In genomic region chr1:185080425-185080824, GRCh38 we compare ENCODE assay signal across 1 cellular context.
A peak's percentile ranks its signal among the peaks of the same experiment; 100 is the strongest.
TF ChIP-seq lines count a peak whose summit lies in the region.

No MANE protein-coding gene starts in this region.

TF ChIP-seq in K562, 482 proteins besides CTCF, POLR2A, EP300 and RAD21 (continued from another document and continues in another):
- TF ChIP-seq MNT (conservative IDR thresholded peaks at IDR 0.05) (0 out of 4 replicates have a peak, but pooled peaks of 1 of the 2 experiments have one; percentile 22), NFXL1 (CRISPR knock-in tag; IDR thresholded peaks at IDR 0.05) (no peak), NONO (IDR thresholded peaks at IDR 0.05; ENCODE audit: low read depth in 2 of 2, low read length in 1 of 2) (no peak), SLC30A9 (CRISPR knock-in tag; IDR thresholded peaks at IDR 0.05) (no peak), ZNF316 (IDR thresholded peaks at IDR 0.05) (peak; percentile 93), KDM4B (IDR thresholded peaks at IDR 0.05; ENCODE audit: borderline replicate concordance in 2 of 2, low read depth in 1 of 2) (no peak), HEY1 (CRISPR knock-in tag; IDR thresholded peaks at IDR 0.05; ENCODE audit: borderline replicate concordance) (no peak), E2F8 (IDR thresholded peaks at IDR 0.05; ENCODE audit: low read depth, partially characterized antibody) (no peak), CCNT2 (IDR thresholded peaks at IDR 0.05; ENCODE audit: borderline replicate concordance, extremely low read depth, insufficient read length, low read depth, low read length) (peak; percentile 43), NCOR1 (IDR thresholded peaks at IDR 0.05) (peak; percentile 58), JUNB (CRISPR knock-in tag; conservative IDR thresholded peaks at IDR 0.05) (no peak), E2F5 (CRISPR knock-in tag; IDR thresholded peaks at IDR 0.05) (no peak), PBX2 (CRISPR knock-in tag; IDR thresholded peaks at IDR 0.05; ENCODE audit: low read depth) (no peak), PBX2 (tag; conservative IDR thresholded peaks at IDR 0.05; ENCODE audit: low read depth) (no peak), ZNF324 (CRISPR knock-in tag; IDR thresholded peaks at IDR 0.05) (no peak), TAL1 (IDR thresholded peaks at IDR 0.05) (peak; percentile 59), BACH1 (tag; IDR thresholded peaks at IDR 0.05) (no peak), ATF1 (CRISPR knock-in tag; IDR thresholded peaks at IDR 0.05) (no peak), ATF1 (tag; IDR thresholded peaks at IDR 0.05) (no peak), MAFG (tag; conservative IDR thresholded peaks at IDR 0.05) (peak; percentile 94), CSDE1 (IDR thresholded peaks at IDR 0.05) (no peak), MIER1 (IDR thresholded peaks at IDR 0.05; ENCODE audit: low read depth) (no peak), ETS2 (tag; IDR thresholded peaks at IDR 0.05; ENCODE audit: borderline replicate concordance, poor library complexity, severe bottlenecking) (no peak), KLF6 (CRISPR knock-in tag; IDR thresholded peaks at IDR 0.05; ENCODE audit: borderline replicate concordance) (no peak), ZNF717 (CRISPR knock-in tag; IDR thresholded peaks at IDR 0.05) (no peak), NELFE (IDR thresholded peaks at IDR 0.05; ENCODE audit: insufficient read depth, insufficient read length) (no peak), ZNF699 (CRISPR knock-in tag; IDR thresholded peaks at IDR 0.05; ENCODE audit: insufficient replicate concordance) (no peak), THRAP3 (IDR thresholded peaks at IDR 0.05; ENCODE audit: borderline replicate concordance) (no peak), PHF8 (IDR thresholded peaks at IDR 0.05; ENCODE audit: borderline replicate concordance, low read length) (no peak), IRF1 (CRISPR knock-in tag; IDR thresholded peaks at IDR 0.05; ENCODE audit: borderline replicate concordance) (no peak), TRIM28 (IDR thresholded peaks at IDR 0.05) (no peak), TCF7 (IDR thresholded peaks at IDR 0.05; ENCODE audit: borderline replicate concordance) (no peak), TCF3 (CRISPR knock-in tag; IDR thresholded peaks at IDR 0.05) (peak; percentile 62), ZNF766 (CRISPR knock-in tag; conservative IDR thresholded peaks at IDR 0.05) (no peak), NFIC (IDR thresholded peaks at IDR 0.05) (0 out of 2 replicates have a peak, but pooled peaks have one; percentile 19), FOXA1 (IDR thresholded peaks at IDR 0.05; ENCODE audit: borderline replicate concordance) (no peak), CREM (IDR thresholded peaks at IDR 0.05; ENCODE audit: low read depth) (no peak), ELF2 (CRISPR knock-in tag; IDR thresholded peaks at IDR 0.05) (no peak), CUX1 (CRISPR knock-in tag; IDR thresholded peaks at IDR 0.05) (no peak)
- TF ChIP-seq, protein P1, sequence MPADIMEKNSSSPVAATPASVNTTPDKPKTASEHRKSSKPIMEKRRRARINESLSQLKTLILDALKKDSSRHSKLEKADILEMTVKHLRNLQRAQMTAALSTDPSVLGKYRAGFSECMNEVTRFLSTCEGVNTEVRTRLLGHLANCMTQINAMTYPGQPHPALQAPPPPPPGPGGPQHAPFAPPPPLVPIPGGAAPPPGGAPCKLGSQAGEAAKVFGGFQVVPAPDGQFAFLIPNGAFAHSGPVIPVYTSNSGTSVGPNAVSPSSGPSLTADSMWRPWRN (IDR thresholded peaks at IDR 0.05; ENCODE audit: low read depth): no peak
- TF ChIP-seq, protein P2, sequence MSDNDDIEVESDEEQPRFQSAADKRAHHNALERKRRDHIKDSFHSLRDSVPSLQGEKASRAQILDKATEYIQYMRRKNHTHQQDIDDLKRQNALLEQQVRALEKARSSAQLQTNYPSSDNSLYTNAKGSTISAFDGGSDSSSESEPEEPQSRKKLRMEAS (CRISPR knock-in tag; IDR thresholded peaks at IDR 0.05): no peak
- TF ChIP-seq, protein P3, sequence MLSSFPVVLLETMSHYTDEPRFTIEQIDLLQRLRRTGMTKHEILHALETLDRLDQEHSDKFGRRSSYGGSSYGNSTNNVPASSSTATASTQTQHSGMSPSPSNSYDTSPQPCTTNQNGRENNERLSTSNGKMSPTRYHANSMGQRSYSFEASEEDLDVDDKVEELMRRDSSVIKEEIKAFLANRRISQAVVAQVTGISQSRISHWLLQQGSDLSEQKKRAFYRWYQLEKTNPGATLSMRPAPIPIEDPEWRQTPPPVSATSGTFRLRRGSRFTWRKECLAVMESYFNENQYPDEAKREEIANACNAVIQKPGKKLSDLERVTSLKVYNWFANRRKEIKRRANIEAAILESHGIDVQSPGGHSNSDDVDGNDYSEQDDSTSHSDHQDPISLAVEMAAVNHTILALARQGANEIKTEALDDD (IDR thresholded peaks at IDR 0.05): 0 out of 2 replicates have a peak, but pooled peaks have one; percentile 50
- TF ChIP-seq, protein P4, sequence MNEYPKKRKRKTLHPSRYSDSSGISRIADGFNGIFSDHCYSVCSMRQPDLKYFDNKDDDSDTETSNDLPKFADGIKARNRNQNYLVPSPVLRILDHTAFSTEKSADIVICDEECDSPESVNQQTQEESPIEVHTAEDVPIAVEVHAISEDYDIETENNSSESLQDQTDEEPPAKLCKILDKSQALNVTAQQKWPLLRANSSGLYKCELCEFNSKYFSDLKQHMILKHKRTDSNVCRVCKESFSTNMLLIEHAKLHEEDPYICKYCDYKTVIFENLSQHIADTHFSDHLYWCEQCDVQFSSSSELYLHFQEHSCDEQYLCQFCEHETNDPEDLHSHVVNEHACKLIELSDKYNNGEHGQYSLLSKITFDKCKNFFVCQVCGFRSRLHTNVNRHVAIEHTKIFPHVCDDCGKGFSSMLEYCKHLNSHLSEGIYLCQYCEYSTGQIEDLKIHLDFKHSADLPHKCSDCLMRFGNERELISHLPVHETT (CRISPR knock-in tag; conservative IDR thresholded peaks at IDR 0.05 in 1 of 2, IDR thresholded peaks at IDR 0.05 in 1 of 2): no peak
- TF ChIP-seq, protein P5, sequence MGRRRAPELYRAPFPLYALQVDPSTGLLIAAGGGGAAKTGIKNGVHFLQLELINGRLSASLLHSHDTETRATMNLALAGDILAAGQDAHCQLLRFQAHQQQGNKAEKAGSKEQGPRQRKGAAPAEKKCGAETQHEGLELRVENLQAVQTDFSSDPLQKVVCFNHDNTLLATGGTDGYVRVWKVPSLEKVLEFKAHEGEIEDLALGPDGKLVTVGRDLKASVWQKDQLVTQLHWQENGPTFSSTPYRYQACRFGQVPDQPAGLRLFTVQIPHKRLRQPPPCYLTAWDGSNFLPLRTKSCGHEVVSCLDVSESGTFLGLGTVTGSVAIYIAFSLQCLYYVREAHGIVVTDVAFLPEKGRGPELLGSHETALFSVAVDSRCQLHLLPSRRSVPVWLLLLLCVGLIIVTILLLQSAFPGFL (CRISPR knock-in tag; IDR thresholded peaks at IDR 0.05): no peak
